ENCODE assay signal across 8 cellular contexts in the genomic region with DNA sequence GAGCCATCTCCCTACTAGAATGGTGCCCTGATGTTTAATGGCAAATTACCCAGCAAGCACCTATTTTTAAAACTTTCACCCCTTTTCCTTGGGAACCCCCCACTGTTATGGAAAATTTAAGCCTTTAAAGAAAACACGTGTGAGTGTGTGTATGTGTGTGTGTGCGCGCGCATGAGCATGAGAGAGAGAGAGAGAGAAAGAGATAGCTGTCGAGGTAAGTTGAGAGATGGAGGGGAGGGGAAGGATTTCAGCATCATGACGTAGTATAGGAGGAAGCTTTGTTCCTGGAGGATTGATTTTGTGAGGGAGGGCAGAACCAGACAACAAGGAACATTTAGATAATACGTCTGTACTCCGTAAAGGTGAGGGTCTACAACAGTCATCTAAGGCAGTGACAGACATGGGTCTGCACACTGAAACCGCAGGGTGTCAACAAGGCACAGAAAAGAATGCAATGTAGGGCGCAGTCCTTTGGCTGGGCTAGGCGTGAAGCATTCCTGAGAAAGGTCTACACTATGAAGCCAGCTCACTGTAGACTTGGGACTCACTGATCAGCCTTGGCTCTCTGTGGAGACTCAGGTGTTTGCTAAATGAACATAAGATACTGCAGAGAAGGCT.
DNase-seq lines count a peak whose midpoint lies in the region; ATAC-seq, FAIRE-seq and TF ChIP-seq lines count a peak whose summit lies in the region.

No MANE protein-coding gene starts in this region.

- H3K27ac Mint-ChIP-seq in memory B cell: no peak overlapping the region

- H3K4me1 ChIP-seq in Loucy (ENCODE audit: insufficient read depth, low read length, poor library complexity, severe bottlenecking) (peaks cover 8% of the 10 kb centered on the region), vagina (peaks cover 11% of the 10 kb centered on the region)

- H3K9me3 ChIP-seq in Loucy (ENCODE audit: insufficient read depth, low read depth, low read length) (no peaks in the 10 kb centered on the region), vagina (no peaks in the 10 kb centered on the region)

- POLR2A ChIA-PET in AG04449 (lab: Yijun Ruan, JAX): interaction anchor here (0.7 kb wide), 1 partner anchor 260 kb away, joined by 3 read pairs; no protein-coding TSS in a partner anchor

- no peak for DNase-seq in AG04449 (ENCODE audit: low read depth, low spot score)
- peak; percentile 41 for DNase-seq in bronchial epithelial cell (ENCODE audit: low read depth)
- no peak for DNase-seq in memory B cell (ENCODE audit: low spot score in 2 of 2)
- no peak for DNase-seq in vagina (ENCODE audit: extremely low spot score in 2 of 2)
- no peak for DNase-seq in H4 (ENCODE audit: low spot score)
- no peak for DNase-seq in OCI-M1 (lab: John Stamatoyannopoulos, UW)

- TF ChIP-seq CTCF in AG04449 (IDR thresholded peaks at IDR 0.05; ENCODE audit: insufficient read depth, low read length, missing control alignments) (no peak), Loucy (conservative IDR thresholded peaks at IDR 0.05; ENCODE audit: low read length) (no peak), bronchial epithelial cell (IDR thresholded peaks at IDR 0.05; ENCODE audit: insufficient read depth, low read length, severe bottlenecking) (no peak), vagina (IDR thresholded peaks at IDR 0.05) (no peak)

- FAIRE-seq in bronchial epithelial cell (lab: Jason Lieb, UNC): peak; percentile 79

- peak overlapping the region; percentile 88 for H3K4me2 ChIP-seq in Loucy (ENCODE audit: low read depth, low read length, poor library complexity, severe bottlenecking)

- no peaks in the 10 kb centered on the region for H3F3A ChIP-seq in Loucy (ENCODE audit: low read depth)

- ATAC-seq in memory B cell (ENCODE audit: low read depth): no peak
- ATAC-seq in GM18520 (IDR thresholded peaks at IDR 0.05; ENCODE audit: unreplicated experiment): no peak

- H3K9ac ChIP-seq in Loucy (ENCODE audit: low read depth, low read length, poor library complexity, severe bottlenecking): peak overlapping the region; percentile 74

- H3K36me3 ChIP-seq in Loucy (ENCODE audit: insufficient read depth, low read length): no peaks in the 10 kb centered on the region
- no peaks in the 10 kb centered on the region for H3K36me3 ChIP-seq in bronchial epithelial cell (ENCODE audit: control insufficient read depth, insufficient read depth, low read length)
- H3K36me3 ChIP-seq in vagina: no peaks in the 10 kb centered on the region

- H4K20me1 ChIP-seq in Loucy (ENCODE audit: insufficient read depth, low read length, poor library complexity, severe bottlenecking): no peaks in the 10 kb centered on the region

- H2AFZ ChIP-seq in Loucy (ENCODE audit: low read length): peak overlapping the region; percentile 96

- peaks cover 10% of the 10 kb centered on the region for H3K4me1 Mint-ChIP-seq in memory B cell

- H3K27me3 ChIP-seq in Loucy (ENCODE audit: insufficient read depth, low read length, poor library complexity, severe bottlenecking) (peaks cover 20% of the 10 kb centered on the region), bronchial epithelial cell (ENCODE audit: control insufficient read depth, insufficient read depth, low read length) (no peaks in the 10 kb centered on the region), vagina (no peaks in the 10 kb centered on the region)

- H3K4me3 ChIP-seq in AG04449 (ENCODE audit: low read depth, low read length) (peak overlapping the region; percentile 63), Loucy (ENCODE audit: low read length, poor library complexity, severe bottlenecking) (peak overlapping the region; percentile 80), bronchial epithelial cell (ENCODE audit: low read depth, low read length) (peak overlapping the region; percentile 39), vagina (peak overlapping the region; percentile 49 to 53)

- peaks cover 7% of the 10 kb centered on the region for H3K9me3 Mint-ChIP-seq in memory B cell

- peak overlapping the region; percentile 88 for H3K4me3 Mint-ChIP-seq in memory B cell

- peak overlapping the region; percentile 31 for H3K27ac ChIP-seq in vagina

- no peaks in the 10 kb centered on the region for H3K79me2 ChIP-seq in Loucy (ENCODE audit: insufficient read depth, low read length)

- H3K9me2 ChIP-seq in Loucy (replicated peaks; ENCODE audit: low read depth, low read length): no peaks in the 10 kb centered on the region

- peaks cover 12% of the 10 kb centered on the region for H3K27me3 Mint-ChIP-seq in memory B cell

- intact Hi-C loops in vagina (cut with DNase I): no loop called here

- peaks cover 3% of the 10 kb centered on the region for H3K36me3 Mint-ChIP-seq in memory B cell

- TF ChIP-seq POLR2A in vagina (IDR thresholded peaks at IDR 0.05): no peak

- CTCF ChIA-PET in AG04449 (lab: Yijun Ruan, JAX): interaction anchor here (1.0 kb wide), 1 partner anchor 9 kb away, joined by 3 read pairs; no protein-coding TSS in a partner anchor
